24 cellular contexts compared by ENCODE assay signal in genomic region chr10:131668903-131669302, GRCh38.
"Had no signal": no experiment of that assay in that cellular context is flagged by ENCODE, and none has a peak within 500 bp of the region (broad histone marks: within the 10 kb centered on the region; RNA-seq: fewer than 3 reads in every experiment).

No MANE protein-coding gene starts in this region.

- H3K9me3 ChIP-seq: neutrophil, right lobe of liver, uterus had no signal

- H3K27me3 ChIP-seq: neural progenitor cell, neutrophil, right atrium auricular region, right lobe of liver, tibial nerve, uterus had no signal

- H3K4me3 ChIP-seq: left ventricle myocardium inferior, lung, neural progenitor cell, right atrium auricular region, right lobe of liver, smooth muscle cell, tibial nerve, uterus had no signal

- H3K4me1 ChIP-seq: left ventricle myocardium inferior, parathyroid adenoma, right atrium auricular region, right lobe of liver, tibial nerve, uterus had no signal

- H3K79me2 ChIP-seq: parathyroid adenoma had no signal

- DNase-seq: islet precursor cell; left ventricle myocardium inferior; mesendoderm; naive B cell; natural killer cell; nephron progenitor cell; occipital lobe; stimulated activated CD4-positive, alpha-beta T cell treated with anti-CD3 and anti-CD28 coated beads, Interleukin-1b, Interleukin-23, amount 100 ng/mL, for 48 hours; stimulated activated CD4-positive, alpha-beta T cell treated with anti-CD3 and anti-CD28 coated beads, Interleukin-2, amount 100 ng/mL, for 48 hours; stimulated activated CD4-positive, alpha-beta T cell treated with anti-CD3 and anti-CD28 coated beads, Interleukin-4, amount 100 ng/mL, for 4 hours; stimulated activated CD8-positive, alpha-beta memory T cell treated with anti-CD3 and anti-CD28 coated beads, Interleukin-4, amount 100 ng/mL, for 48 hours; stimulated activated naive CD4-positive, alpha-beta T cell treated with Interleukin-2 at 50 U/mL for 16 hours; stimulated activated naive CD8-positive, alpha-beta T cell treated with anti-CD3 and anti-CD28 coated beads, Interleukin-15, amount 100 ng/mL, for 72 hours; substantia nigra; uterus had no signal

- H2AFZ ChIP-seq: neural progenitor cell, parathyroid adenoma had no signal

- ATAC-seq: natural killer cell; right lobe of liver; stimulated activated memory B cell treated with anti-CD40 and anti-IgM and Interleukin-4, amounts not matched to agents 10 μg/mL and 1 μg/mL and 100 μg/mL, for 72 hours; stimulated activated naive CD8-positive, alpha-beta T cell treated with anti-CD3 and anti-CD28 coated beads, Interleukin-15, amount 100 ng/mL, for 72 hours had no signal

- H3K4me2 ChIP-seq: neural progenitor cell, smooth muscle cell had no signal

- H3K9ac ChIP-seq: neural progenitor cell, parathyroid adenoma had no signal

- H3K27ac ChIP-seq: left ventricle myocardium inferior, neural progenitor cell, neutrophil, parathyroid adenoma, right atrium auricular region, right lobe of liver, tibial nerve, uterus had no signal

- H3K36me3 ChIP-seq: left ventricle myocardium inferior, neural progenitor cell, neutrophil, right atrium auricular region, right lobe of liver, tibial nerve, uterus had no signal
